ENCODE assay signal across 18 cellular contexts in the genomic region with DNA sequence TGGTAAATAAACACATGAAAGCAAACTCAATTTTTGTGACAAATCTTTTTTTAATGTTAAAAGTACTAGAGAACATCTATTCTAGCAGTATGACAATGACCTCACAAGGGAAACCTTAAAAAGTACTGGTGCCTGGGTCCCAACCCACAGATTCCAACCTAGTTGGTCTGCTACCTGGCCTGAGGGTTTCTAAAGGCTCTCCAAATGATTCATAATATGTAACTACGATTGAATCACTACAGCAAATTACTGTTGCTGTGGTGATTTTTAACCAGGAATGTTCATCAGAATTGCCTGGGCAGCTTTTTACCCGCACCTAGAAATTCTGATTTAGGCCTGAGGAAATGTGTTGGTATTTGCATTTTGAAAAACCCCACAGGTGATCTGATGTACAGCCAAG. TPM values are rescaled to one million over a fixed set of nuclear protein-coding genes. Genes with fewer than 3 reads are reported as not detected.
A peak's percentile ranks its signal among the peaks of the same experiment; 100 is the strongest.
DNase-seq lines count a peak whose midpoint lies in the region; ATAC-seq, FAIRE-seq and TF ChIP-seq lines count a peak whose summit lies in the region.
"Had no signal": no experiment of that assay in that cellular context is flagged by ENCODE, and none has a peak within 500 bp of the region (broad histone marks: within the 10 kb centered on the region; RNA-seq: fewer than 3 reads in every experiment).

No MANE protein-coding gene starts in this region.

- intact Hi-C loops in mammary epithelial cell (cut with micrococcal nuclease) (loop anchor here (1.0 to 5.0 kb wide), 3 partner anchors 26 to 51 kb away; partner anchors contain the start of genes CDR2 and POLR3E), adrenal gland (cut with DNase I) (no loop called here)

- H2AFZ ChIP-seq in mammary epithelial cell (ENCODE audit: low read depth, low read length): no peak overlapping the region

- ATAC-seq in GM21786 (IDR thresholded peaks at IDR 0.05; ENCODE audit: unreplicated experiment) (no peak), HG02852 (IDR thresholded peaks at IDR 0.05; ENCODE audit: unreplicated experiment) (no peak)
- ATAC-seq: A549 had no signal

- in situ Hi-C loops in mammary epithelial cell (cut with MboI; ENCODE audit: low sequenced_read_pairs in 2 of 2): loop anchor here (25.0 kb wide), 4 partner anchors 786 to 1486 kb away; partner anchors contain the start of genes DNAH3 (in 1 of the 2) and LDAF1 (in 1 of the 2)

- TF ChIP-seq CTCF in mammary epithelial cell (conservative IDR thresholded peaks at IDR 0.05 in 1 of 2, IDR thresholded peaks at IDR 0.05 in 1 of 2; ENCODE audit: extremely low read depth in 1 of 2, insufficient read depth in 1 of 2, low read depth in 1 of 2, low read length in 2 of 2): no peak
- TF ChIP-seq CTCF in adrenal gland (IDR thresholded peaks at IDR 0.05): no peak

- no peaks in the 10 kb centered on the region for H3K27me3 ChIP-seq in mammary epithelial cell (ENCODE audit: insufficient read depth, low read length)
- H3K27me3 ChIP-seq in adrenal gland: no peaks in the 10 kb centered on the region
- H3K27me3 ChIP-seq: SJCRH30 had no signal

- WGBS in mammary epithelial cell (ENCODE audit: low coverage, missing lambda C conversion rate): 0% methylated on average over 2 of the region's 2 CpGs
- 81 to 92% (median 86%) methylated on average over 2 of the region's 2 CpGs for WGBS in adrenal gland, 4 donors

- no peaks in the 10 kb centered on the region for H3K9me3 ChIP-seq in mammary epithelial cell (replicated peaks; ENCODE audit: insufficient read depth, low read length)
- no peaks in the 10 kb centered on the region for H3K9me3 ChIP-seq in adrenal gland (replicated peaks in 1 of 3)
- H3K9me3 ChIP-seq: A549, SJCRH30 had no signal

- peaks cover 48% of the 10 kb centered on the region for H3K4me1 ChIP-seq in mammary epithelial cell (ENCODE audit: insufficient read depth, low read length)
- peaks cover 0 to 6% of the 10 kb centered on the region in 2 donors for H3K4me1 ChIP-seq in adrenal gland (replicated peaks in 1 of 2)

- peak overlapping the region; percentile 56 for H3K9ac ChIP-seq in mammary epithelial cell (ENCODE audit: insufficient read depth, low read length)

- no TSS peak for BruUV-seq in mammary epithelial cell (replicated peaks; lab: Mats Ljungman, UMichigan)

- H3K36me3 ChIP-seq in mammary epithelial cell (ENCODE audit: insufficient read depth, low read length): peaks cover 29% of the 10 kb centered on the region
- peaks cover 0 to 37% of the 10 kb centered on the region in 2 donors for H3K36me3 ChIP-seq in adrenal gland (replicated peaks in 1 of 2)

- H3K4me2 ChIP-seq in mammary epithelial cell (ENCODE audit: insufficient read depth, low read depth, low read length): peak overlapping the region; percentile 54
- H3K4me2 ChIP-seq: A549 had no signal

- no peak for TF ChIP-seq POLR2A in adrenal gland (IDR thresholded peaks at IDR 0.05)

- CTCF ChIA-PET in mammary epithelial cell (lab: Charles Lee; ENCODE audit: low non-redundant PET): no interaction called here

- H3K4me3 ChIP-seq in mammary epithelial cell (replicated peaks in 1 of 3; ENCODE audit: insufficient read depth in 1 of 3, low read depth in 2 of 3, low read length in 3 of 3) (no peak overlapping the region), adrenal gland (no peak overlapping the region)
- H3K4me3 ChIP-seq: A549, SJCRH30 had no signal

- H3K79me2 ChIP-seq in mammary epithelial cell (ENCODE audit: insufficient read depth, low read length): peaks cover 54% of the 10 kb centered on the region

- dilution Hi-C loops in mammary epithelial cell (cut with HindIII; ENCODE audit: low sequenced_read_pairs): no loop called here

- no peak for FAIRE-seq in HTR-8/SVneo (lab: Jason Lieb, UNC)
- FAIRE-seq: A549 had no signal

- DNase-seq in EH (ENCODE audit: low read depth): peak; percentile 34
- peak; percentile 85 for DNase-seq in M059J (ENCODE audit: low read depth)
- peak; percentile 88 for DNase-seq in mammary epithelial cell
- DNase-seq in kidney glomerular epithelial cell (lab: John Stamatoyannopoulos, UW): peak; percentile 24
- no peak for DNase-seq in adrenal gland
- DNase-seq in HTR-8/SVneo (ENCODE audit: insufficient read length, low spot score): no peak
- DNase-seq: Calu3, DMS79, GOT3, IMR-90, MV-4-11, NCI-H1436 treated with DMSO at 0.1 percent for 48 hours, NCI-H2081, NCI-H510A treated with DMSO at 0.1 percent for 48 hours, SJCRH30 had no signal

- peak overlapping the region; percentile 96 for H3K27ac ChIP-seq in mammary epithelial cell (ENCODE audit: insufficient read depth, low read depth, low read length)
- no peak overlapping the region for H3K27ac ChIP-seq in adrenal gland
- H3K27ac ChIP-seq: A549, SJCRH30 had no signal

- no peaks in the 10 kb centered on the region for H4K20me1 ChIP-seq in mammary epithelial cell (ENCODE audit: insufficient read depth, low read length)

RNA-seq across cellular contexts. Expression of gene CDR2, which starts 26.1 kb away (rescaled TPM):
- total RNA-seq in M059J (2014; rRNA removed; shearing (Covaris generic)): 33.8 and 51.1 TPM in 2 replicates
- total RNA-seq in mammary epithelial cell (10 to 100 TPM; 31.3 to 32.3 TPM), adrenal gland (10 to 100 TPM; 12.6 to 31.2 (median 17.7) TPM)
- polyA plus RNA-seq in mammary epithelial cell (27.2 TPM), adrenal gland (10 to 100 TPM; 11.9 to 22.6 (median 21.0) TPM)
- 14.1 TPM for polyA minus RNA-seq in mammary epithelial cell

RNA-seq across cellular contexts. Expression of gene POLR3E, which starts 51.1 kb away (rescaled TPM):
- 21.2 and 43.5 TPM in 2 replicates for total RNA-seq in M059J (2014; rRNA removed; shearing (Covaris generic))
- total RNA-seq in mammary epithelial cell: 10 to 100 TPM; 22.7 to 41.1 TPM
- 50.3 TPM for polyA plus RNA-seq in mammary epithelial cell
- polyA minus RNA-seq in mammary epithelial cell: 213 TPM
- total RNA-seq in adrenal gland: 10 to 100 TPM; 43.8 to 99.4 (median 55.5) TPM
- polyA plus RNA-seq in adrenal gland: 10 to 100 TPM; 46.5 to 91.0 (median 47.7) TPM

Comparison
In these comparisons a context has a peak if more than half of its experiments do, and no peak if none do; other contexts are left out.
1. DNase-seq: peak in EH (single experiment), M059J (single experiment), mammary epithelial cell (single experiment) and kidney glomerular epithelial cell (single experiment); none in adrenal gland (0 of 7) and HTR-8/SVneo (single experiment).